ENCODE assay signal across 21 cellular contexts in genomic region chr17:50837286-50837979, GRCh38. TPM values are rescaled to one million over a fixed set of nuclear protein-coding genes. Genes with fewer than 3 reads are reported as not detected.
DNase-seq lines count a peak whose midpoint lies in the region; ATAC-seq, FAIRE-seq and TF ChIP-seq lines count a peak whose summit lies in the region.
"Had no signal": no experiment of that assay in that cellular context is flagged by ENCODE, and none has a peak within 500 bp of the region (broad histone marks: within the 10 kb centered on the region; RNA-seq: fewer than 3 reads in every experiment).

No MANE protein-coding gene starts in this region.

- H2AK5ac ChIP-seq in H1 (ENCODE audit: low read depth, low read length) (no peak overlapping the region; the same call in 1 of the 2 replicates), neuronal stem cell (ENCODE audit: low read depth, low read length) (peak overlapping the region; percentile 97)

- TF ChIP-seq RAD21 in H1 (IDR thresholded peaks at IDR 0.05 in 1 of 2, conservative IDR thresholded peaks at IDR 0.05 in 1 of 2; ENCODE audit: low read depth in 2 of 2, low read length in 2 of 2) = no peak

- H3K79me2 ChIP-seq in H1 (ENCODE audit: control insufficient read depth in 1 of 2, insufficient read depth in 2 of 2, low read length in 2 of 2) = no peaks in the 10 kb centered on the region

- H2BK5ac ChIP-seq in H1 (ENCODE audit: low read depth, low read length) (no peak overlapping the region), neuronal stem cell (ENCODE audit: low read length) (peak overlapping the region; percentile 14)

- FAIRE-seq in H1 (lab: Jason Lieb, UNC) = no peak
- FAIRE-seq: A204.1, GM12878, H54 had no signal

- H3K27ac Mint-ChIP-seq in CD8-positive, alpha-beta T cell = peak overlapping the region; percentile 52
- no peak overlapping the region for H3K27ac Mint-ChIP-seq in glutamatergic neuron (ENCODE audit: unreplicated experiment)

- H3K4me3 ChIP-seq in CD8-positive, alpha-beta T cell (ENCODE audit: low read depth, low read length) = no peak overlapping the region
- H3K4me3 ChIP-seq in WERI-Rb-1 (ENCODE audit: low read depth, low read length) (no peak overlapping the region), H1 (ENCODE audit: extremely low read depth in 1 of 4, insufficient read depth in 2 of 4, low read depth in 3 of 4, low read length in 4 of 4) (no peak overlapping the region), neuronal stem cell (ENCODE audit: low read length in 2 of 2) (no peak overlapping the region), vagina (no peak overlapping the region)
- H3K4me3 ChIP-seq: BLaER1, GM12878, SJSA1 had no signal

- H3K9me3 ChIP-seq in CD8-positive, alpha-beta T cell (ENCODE audit: low read length) = no peaks in the 10 kb centered on the region
- H3K9me3 ChIP-seq in WERI-Rb-1 (ENCODE audit: severe bottlenecking) (no peaks in the 10 kb centered on the region), H1 (ENCODE audit: insufficient read depth in 2 of 2, low read depth in 1 of 2, low read length in 1 of 2) (no peaks in the 10 kb centered on the region), neuronal stem cell (replicated peaks in 1 of 2; ENCODE audit: control insufficient read depth in 2 of 2, insufficient read depth in 1 of 2, low read depth in 1 of 2, low read length in 2 of 2) (no peaks in the 10 kb centered on the region), vagina (no peaks in the 10 kb centered on the region)
- H3K9me3 ChIP-seq: BLaER1, SJSA1 had no signal

- H2BK20ac ChIP-seq in H1 (ENCODE audit: low read length) = no peak overlapping the region

- H3K27ac ChIP-seq in CD8-positive, alpha-beta T cell (ENCODE audit: low read depth, low read length) = no peak overlapping the region
- peak overlapping the region; percentile 78 for H3K27ac ChIP-seq in WERI-Rb-1
- H3K27ac ChIP-seq in H1 (ENCODE audit: low read depth, low read length) = no peak overlapping the region
- H3K27ac ChIP-seq in neuronal stem cell (replicated peaks; ENCODE audit: low read length) = no peak overlapping the region
- H3K27ac ChIP-seq in vagina = no peak overlapping the region
- H3K27ac ChIP-seq: BLaER1, SJSA1 had no signal

- H4K5ac ChIP-seq in H1 (ENCODE audit: insufficient read length, low read depth, low read length) = no peak overlapping the region

- no peaks in the 10 kb centered on the region for H3K27me3 ChIP-seq in CD8-positive, alpha-beta T cell (ENCODE audit: insufficient read depth, low read length)
- H3K27me3 ChIP-seq in WERI-Rb-1 (ENCODE audit: insufficient read depth, low read depth, severe bottlenecking) = no peaks in the 10 kb centered on the region
- H3K27me3 ChIP-seq in H1 (replicated peaks in 1 of 4; ENCODE audit: control insufficient read depth in 3 of 4, extremely low read depth in 1 of 4, insufficient read depth in 3 of 4, low read length in 3 of 4) = no peaks in the 10 kb centered on the region
- H3K27me3 ChIP-seq in neuronal stem cell (ENCODE audit: control insufficient read depth in 3 of 3, insufficient read depth in 3 of 3, low read depth in 1 of 3, low read length in 3 of 3) = peaks cover 0 to 75% (median 4%) of the 10 kb centered on the region in 3 experiments
- H3K27me3 ChIP-seq in vagina = no peaks in the 10 kb centered on the region
- H3K27me3 ChIP-seq: BLaER1, SJSA1 had no signal

- H3K79me1 ChIP-seq in H1 (ENCODE audit: low read depth, low read length) = no peaks in the 10 kb centered on the region
- no peaks in the 10 kb centered on the region for H3K79me1 ChIP-seq in neuronal stem cell (ENCODE audit: low read depth, low read length)

- H4K8ac ChIP-seq in H1 (ENCODE audit: extremely low read depth, insufficient read depth, low read length) = no peak overlapping the region; the same call in 1 of the 2 replicates
- H4K8ac ChIP-seq in neuronal stem cell (ENCODE audit: low read depth, low read length) = no peak overlapping the region

- POLR2A ChIA-PET in CD8-positive, alpha-beta T cell (lab: Charles Lee) = interaction anchor here (0.7 kb wide), 1 partner anchor 218 kb away, joined by 3 read pairs; no protein-coding TSS in a partner anchor
- POLR2A ChIA-PET in H1 (lab: Charles Lee; ENCODE audit: partially characterized antibody) = interaction anchor here (0.7 to 1.3 kb wide), 3 partner anchors 29 to 73 kb away, joined by 3 read pairs; partner anchors contain the start of gene TOB1

- H3K23ac ChIP-seq in H1 (ENCODE audit: insufficient read length) (no peak overlapping the region), neuronal stem cell (ENCODE audit: low read depth, low read length, poor library complexity) (peak overlapping the region; percentile 69)

- 92% methylated on average over 7 of the region's 7 CpGs; no CpG with 5 or more reads in 1 of the 2 experiments for WGBS in H1 (ENCODE audit: extremely low coverage in 1 of 2, insufficient coverage in 1 of 2, insufficient read length in 1 of 2, insufficient replicate concordance in 2 of 2, low coverage in 1 of 2, low lambda C conversion rate in 2 of 2, missing lambda C conversion rate in 1 of 2), 2 experiments
- WGBS in neuronal stem cell (ENCODE audit: extremely low coverage in 2 of 2, insufficient read length in 2 of 2, insufficient replicate concordance in 1 of 2), 2 donors = no CpG with 5 or more reads among the region's 7 CpGs

- no peak for TF ChIP-seq EP300 in H1 (IDR thresholded peaks at IDR 0.05; ENCODE audit: borderline replicate concordance in 1 of 2, low read depth in 2 of 2, low read length in 2 of 2)

- H3K4me1 Mint-ChIP-seq in CD8-positive, alpha-beta T cell (ENCODE audit: low read depth) = no peaks in the 10 kb centered on the region
- H3K4me1 Mint-ChIP-seq in glutamatergic neuron (ENCODE audit: low read depth, unreplicated experiment) = peaks cover 43% of the 10 kb centered on the region

- no peaks in the 10 kb centered on the region for H4K20me1 ChIP-seq in H1 (replicated peaks in 1 of 2; ENCODE audit: control insufficient read depth in 1 of 2, insufficient read depth in 2 of 2, low read length in 2 of 2)
- H4K20me1 ChIP-seq: BLaER1 had no signal

- no peak overlapping the region for H2BK12ac ChIP-seq in H1 (ENCODE audit: low read depth, low read length)
- H2BK12ac ChIP-seq in neuronal stem cell (ENCODE audit: low read length) = peak overlapping the region; percentile 33

- peaks cover 3% of the 10 kb centered on the region for H3K27me3 Mint-ChIP-seq in CD8-positive, alpha-beta T cell (ENCODE audit: low read depth)
- H3K27me3 Mint-ChIP-seq in glutamatergic neuron (ENCODE audit: unreplicated experiment) = peaks cover 12% of the 10 kb centered on the region

- H3K36me3 Mint-ChIP-seq in CD8-positive, alpha-beta T cell = no peaks in the 10 kb centered on the region
- H3K36me3 Mint-ChIP-seq in glutamatergic neuron (ENCODE audit: unreplicated experiment) = no peaks in the 10 kb centered on the region

- no peaks in the 10 kb centered on the region for H3K36me3 ChIP-seq in CD8-positive, alpha-beta T cell (ENCODE audit: insufficient read depth, low read length)
- no peaks in the 10 kb centered on the region; the same call in 1 of the 2 replicates for H3K36me3 ChIP-seq in WERI-Rb-1
- no peaks in the 10 kb centered on the region for H3K36me3 ChIP-seq in H1 (ENCODE audit: control insufficient read depth in 2 of 4, insufficient read depth in 4 of 4, low read length in 3 of 4)
- no peaks in the 10 kb centered on the region for H3K36me3 ChIP-seq in neuronal stem cell (replicated peaks in 1 of 2; ENCODE audit: control insufficient read depth in 2 of 2, insufficient read depth in 2 of 2, low read length in 2 of 2)
- no peaks in the 10 kb centered on the region for H3K36me3 ChIP-seq in vagina
- H3K36me3 ChIP-seq: BLaER1, SJSA1 had no signal

- intact Hi-C loops in CD8-positive, alpha-beta T cell (cut with DNase I, micrococcal nuclease) = no loop called here
- intact Hi-C loops in vagina (cut with DNase I) = no loop called here

- DNase-seq in CD8-positive, alpha-beta T cell = no peak
- DNase-seq in WERI-Rb-1 (no peak), H1 (ENCODE audit: low read depth in 1 of 2, low spot score in 2 of 2) (no peak), neuronal stem cell (ENCODE audit: low spot score) (no peak), vagina (ENCODE audit: extremely low spot score in 2 of 2) (no peak), SHP77 treated with DMSO at 0.1 percent for 48 hours (lab: John Stamatoyannopoulos, UW) (no peak), glutamatergic neuron (no peak)
- DNase-seq: DMS79 treated with DMSO at 0.1 percent for 48 hours, MV-4-11, NCI-H1417, NCI-H187 treated with DMSO at 0.1 percent for 48 hours, NCI-H446, NCI-H69 had no signal

- H3K4me1 ChIP-seq in CD8-positive, alpha-beta T cell (ENCODE audit: insufficient read depth, low read length) = no peaks in the 10 kb centered on the region
- H3K4me1 ChIP-seq in H1 (replicated peaks in 1 of 4; ENCODE audit: control insufficient read depth in 3 of 4, insufficient read depth in 4 of 4, low read length in 3 of 4) (peaks cover 0 to 21% (median 15%) of the 10 kb centered on the region in 4 experiments; a peak in 6 of 7 replicates), neuronal stem cell (ENCODE audit: control insufficient read depth in 2 of 2, insufficient read depth in 1 of 2, low read depth in 1 of 2, low read length in 2 of 2) (peaks cover 22 to 24% of the 10 kb centered on the region in 2 donors), vagina (peaks cover 15% of the 10 kb centered on the region)
- H3K4me1 ChIP-seq: SJSA1 had no signal

- no peak overlapping the region for H3K56ac ChIP-seq in H1 (replicated peaks; ENCODE audit: insufficient read length, low read depth, low read length)

- H3K4me2 ChIP-seq in H1 (ENCODE audit: insufficient read depth in 1 of 2, low read depth in 2 of 2, low read length in 2 of 2) = no peak overlapping the region
- no peak overlapping the region for H3K4me2 ChIP-seq in neuronal stem cell (ENCODE audit: insufficient read depth, low read length, poor library complexity, severe bottlenecking)
- H3K4me2 ChIP-seq: BLaER1 had no signal

- no peak for TF ChIP-seq POLR2A in H1 (IDR thresholded peaks at IDR 0.05; ENCODE audit: control extremely low read depth in 1 of 2, low read depth in 2 of 2, low read length in 2 of 2)
- TF ChIP-seq POLR2A in vagina (IDR thresholded peaks at IDR 0.05) = no peak

- no peak overlapping the region for H2BK120ac ChIP-seq in H1 (replicated peaks; ENCODE audit: low read depth, low read length)
- no peak overlapping the region for H2BK120ac ChIP-seq in neuronal stem cell (ENCODE audit: low read depth, low read length)

- H3K4me3 Mint-ChIP-seq in CD8-positive, alpha-beta T cell = no peak overlapping the region
- H3K4me3 Mint-ChIP-seq in glutamatergic neuron (ENCODE audit: unreplicated experiment) = no peak overlapping the region

- CTCF ChIA-PET in CD8-positive, alpha-beta T cell (lab: Charles Lee) = interaction anchor here (0.9 to 1.1 kb wide), 2 partner anchors 20 to 54 kb away, joined by 3 to 7 read pairs; no protein-coding TSS in a partner anchor
- CTCF ChIA-PET in H1 (lab: Charles Lee; ENCODE audit: partially characterized antibody) = interaction anchor here (0.5 to 31.7 kb wide), 8 partner anchors 10 to 111 kb away, joined by 3 to 735 read pairs (median 23); no protein-coding TSS in a partner anchor

- H4K91ac ChIP-seq in H1 (replicated peaks; ENCODE audit: insufficient read length, low read length) (peak overlapping the region; percentile 47), neuronal stem cell (ENCODE audit: low read depth, low read length, poor library complexity) (peak overlapping the region; percentile 44)

- H3K14ac ChIP-seq in H1 (ENCODE audit: insufficient read length) (no peak overlapping the region), neuronal stem cell (ENCODE audit: low read length) (peak overlapping the region; percentile 25)

- H2AFZ ChIP-seq in H1 (ENCODE audit: low read length) = no peak overlapping the region
- H2AFZ ChIP-seq in neuronal stem cell (ENCODE audit: low read length) = no peak overlapping the region

- H3K23me2 ChIP-seq in H1 (ENCODE audit: low read depth, low read length) = no peaks in the 10 kb centered on the region

- H3K9ac ChIP-seq in H1 (replicated peaks in 1 of 4; ENCODE audit: extremely low read depth in 1 of 4, low read depth in 3 of 4, low read length in 3 of 4) = no peak overlapping the region
- H3K9ac ChIP-seq in neuronal stem cell (ENCODE audit: low read depth, low read length, poor library complexity) = no peak overlapping the region
- H3K9ac ChIP-seq: BLaER1 had no signal

- no peaks in the 10 kb centered on the region for H3K9me3 Mint-ChIP-seq in CD8-positive, alpha-beta T cell
- H3K9me3 Mint-ChIP-seq in glutamatergic neuron (ENCODE audit: unreplicated experiment) = peaks cover 7% of the 10 kb centered on the region

- no peak for ATAC-seq in CD8-positive, alpha-beta T cell
- no peak for ATAC-seq in GM18873 (IDR thresholded peaks at IDR 0.05; ENCODE audit: low FRiP score, unreplicated experiment)
- ATAC-seq: GM12878 had no signal

- H3K18ac ChIP-seq in H1 (ENCODE audit: extremely low read depth, low read length) (no peak overlapping the region), neuronal stem cell (ENCODE audit: low read length) (peak overlapping the region; percentile 36)

- H2BK15ac ChIP-seq in H1 (ENCODE audit: low read length) (0 out of 2 replicates have a peak overlapping the region, but pooled peaks have one; percentile 10), neuronal stem cell (ENCODE audit: low read length) (peak overlapping the region; percentile 60)

- TF ChIP-seq CTCF in CD8-positive, alpha-beta T cell (IDR thresholded peaks at IDR 0.05) = no peak
- TF ChIP-seq CTCF in WERI-Rb-1 (IDR thresholded peaks at IDR 0.05; ENCODE audit: low read depth, low read length) (no peak), H1 (IDR thresholded peaks at IDR 0.05; ENCODE audit: control extremely low read depth in 1 of 3, insufficient read depth in 1 of 3, low read depth in 1 of 3, low read length in 3 of 3) (no peak), vagina (IDR thresholded peaks at IDR 0.05) (no peak), glutamatergic neuron (IDR thresholded peaks at IDR 0.05; ENCODE audit: partially characterized antibody, unreplicated experiment) (no peak)

- H3K4ac ChIP-seq in H1 (replicated peaks; ENCODE audit: insufficient read length, low read depth, low read length) (no peak overlapping the region), neuronal stem cell (ENCODE audit: low read length) (no peak overlapping the region)

RNA-seq across cellular contexts. Expression of gene WFIKKN2, which starts 2.0 kb away (rescaled TPM):
- not detected for total RNA-seq in CD8-positive, alpha-beta T cell
- total RNA-seq in H1 (2021; fragmentation: NEBNext Ultra II Directional; extraction: Animal tissue kit (Norgen Biotek cat#: 25700)) = 0.07 TPM in 1 of 2 replicates, not detected in the other
- polyA plus RNA-seq in H1 (2011; rRNA removed) = 0.30 and 0.33 TPM in 2 replicates
- polyA plus RNA-seq in H1 (2011; cell fraction: cytosol; rRNA removed) = 0.30 TPM
- polyA plus RNA-seq in H1 (2011; cell fraction: nucleus; rRNA removed) = 0.29 TPM
- polyA plus RNA-seq in H1 (2012, experiment 1 of 2) = 0.10 to 0.39 TPM (median 0.29 TPM) in 4 replicates
- 0.22 TPM for polyA plus RNA-seq in H1 (2012, experiment 2 of 2)
- polyA plus RNA-seq in H1 (2013, experiment 1 of 2) = 0.10 TPM
- 0.06 TPM for polyA plus RNA-seq in H1 (2013, experiment 2 of 2)
- 0.19 and 0.39 TPM in 2 replicates for polyA minus RNA-seq in H1 (2011; rRNA and poly(A)+ RNA removed)
- polyA minus RNA-seq in H1 (2011; cell fraction: cytosol; rRNA and poly(A)+ RNA removed) = 0.29 TPM
- not detected for polyA minus RNA-seq in H1 (2011; cell fraction: nucleus; rRNA and poly(A)+ RNA removed)
- 0.03 TPM for polyA plus RNA-seq in neuronal stem cell (2013, experiment 1 of 2)
- polyA plus RNA-seq in neuronal stem cell (2013, experiment 2 of 2) = 0.01 TPM
- total RNA-seq in vagina = 0.49 TPM
- total RNA-seq in glutamatergic neuron (ENCODE audit: unreplicated experiment) = 3.5 TPM
- total RNA-seq: G401, HT-29, SJSA1 had no signal
- polyA plus RNA-seq: GM12878 had no signal

RNA-seq across cellular contexts. Expression of gene TOB1, which starts 28.7 kb away (rescaled TPM):
- total RNA-seq in CD8-positive, alpha-beta T cell = 100 to 1,000 TPM; 252 to 277 TPM
- 20.8 and 26.7 TPM in 2 replicates for total RNA-seq in H1 (2021; fragmentation: NEBNext Ultra II Directional; extraction: Animal tissue kit (Norgen Biotek cat#: 25700))
- 9.7 and 14.4 TPM in 2 replicates for polyA plus RNA-seq in H1 (2011; rRNA removed)
- 12.0 TPM for polyA plus RNA-seq in H1 (2011; cell fraction: cytosol; rRNA removed)
- polyA plus RNA-seq in H1 (2011; cell fraction: nucleus; rRNA removed) = 17.7 TPM
- 24.8 to 32.2 TPM (median 27.7 TPM) in 4 replicates for polyA plus RNA-seq in H1 (2012, experiment 1 of 2)
- polyA plus RNA-seq in H1 (2012, experiment 2 of 2) = 5.9 TPM
- polyA plus RNA-seq in H1 (2013, experiment 1 of 2) = 21.6 TPM
- 22.3 TPM for polyA plus RNA-seq in H1 (2013, experiment 2 of 2)
- 22.6 and 27.7 TPM in 2 replicates for polyA minus RNA-seq in H1 (2011; rRNA and poly(A)+ RNA removed)
- polyA minus RNA-seq in H1 (2011; cell fraction: cytosol; rRNA and poly(A)+ RNA removed) = 22.5 TPM
- polyA minus RNA-seq in H1 (2011; cell fraction: nucleus; rRNA and poly(A)+ RNA removed) = 52.2 TPM
- 44.9 TPM for polyA plus RNA-seq in neuronal stem cell (2013, experiment 1 of 2)
- polyA plus RNA-seq in neuronal stem cell (2013, experiment 2 of 2) = 45.0 TPM
- total RNA-seq in vagina = 74.4 TPM
- total RNA-seq in glutamatergic neuron (ENCODE audit: unreplicated experiment) = 78.7 TPM
